In the genomic region with DNA sequence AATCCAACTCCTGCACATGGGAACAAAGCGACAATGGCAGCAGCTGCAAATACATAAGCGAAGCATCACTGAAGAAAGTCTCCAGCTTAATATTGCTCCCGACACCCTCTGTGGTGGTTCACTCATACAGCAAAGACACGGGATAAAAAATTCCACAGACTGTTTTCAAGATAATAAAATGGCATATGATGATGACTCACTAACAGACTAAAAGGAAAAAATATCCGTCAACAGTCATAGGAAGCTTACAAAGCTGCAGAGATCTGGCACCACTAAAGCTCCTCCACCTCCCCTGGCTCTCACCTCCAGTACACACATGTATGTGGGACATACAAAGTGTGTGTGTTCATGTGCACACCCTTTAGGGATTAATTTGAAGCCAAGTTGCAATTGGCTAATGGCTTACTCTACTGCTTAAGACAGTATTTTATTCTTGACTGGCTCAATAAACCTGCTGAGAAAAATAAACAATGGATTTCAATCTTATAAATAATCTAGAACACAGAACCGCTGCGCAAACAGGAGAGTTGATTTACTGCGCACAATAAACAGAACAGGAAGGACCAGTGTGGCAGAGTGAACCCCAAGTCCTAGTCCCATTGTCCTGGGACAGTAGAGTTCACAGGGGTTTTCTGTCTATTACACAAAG, we compare ENCODE assay signal across 9 cellular contexts.
A peak's percentile ranks its signal among the peaks of the same experiment; 100 is the strongest.
DNase-seq lines count a peak whose midpoint lies in the region; ATAC-seq and TF ChIP-seq lines count a peak whose summit lies in the region.
"Had no signal": no experiment of that assay in that cellular context is flagged by ENCODE, and none has a peak within 500 bp of the region (broad histone marks: within the 10 kb centered on the region; RNA-seq: fewer than 3 reads in every experiment).

No MANE protein-coding gene starts in this region.

- H3K9me3 ChIP-seq in GM23248 (ENCODE audit: low read depth) (no peaks in the 10 kb centered on the region), ascending aorta (no peaks in the 10 kb centered on the region), heart left ventricle (no peaks in the 10 kb centered on the region)

- DNase-seq in GM23248 (peak; percentile 94), ascending aorta (ENCODE audit: low spot score in 2 of 2) (peak in 1 of 2 donors; percentile 74), heart left ventricle (peak in 1 of 5 donors; percentile 50), NCI-H2107 (lab: John Stamatoyannopoulos, UW) (no peak)
- DNase-seq in activated CD4-positive, alpha-beta T cell treated with anti-CD3 and anti-CD28 coated beads, Interleukin-2, amount 10 ng/mL, durations not matched to agents 7 days and 5 days: no peak

- TF ChIP-seq POLR2A in heart left ventricle (IDR thresholded peaks at IDR 0.05): peak in 1 of 2 donors; percentile 15

- no peaks in the 10 kb centered on the region for H3K9me2 ChIP-seq in GM23248 (ENCODE audit: insufficient read depth)

- peak; percentile 18 to 66 (median 58) for ATAC-seq in heart left ventricle
- ATAC-seq in HG02610 (IDR thresholded peaks at IDR 0.05; ENCODE audit: unreplicated experiment): no peak
- ATAC-seq in HG03571 (IDR thresholded peaks at IDR 0.05; ENCODE audit: unreplicated experiment): no peak

- H3K9me3 Mint-ChIP-seq in activated CD4-positive, alpha-beta T cell treated with anti-CD3 and anti-CD28 coated beads, Interleukin-2, amount 10 ng/mL, durations not matched to agents 7 days and 5 days: no peaks in the 10 kb centered on the region

- CTCF ChIA-PET in activated CD4-positive, alpha-beta T cell treated with anti-CD3 and anti-CD28 coated beads, Interleukin-2, amount 10 ng/mL, durations not matched to agents 7 days and 5 days (lab: Charles Lee): interaction anchor here (0.5 to 0.6 kb wide), 2 partner anchors 71 to 153 kb away, joined by 3 to 4 read pairs; no protein-coding TSS in a partner anchor

- H3K4me3 ChIP-seq in GM23248 (peak overlapping the region; percentile 35), ascending aorta (peak overlapping the region; percentile 23 to 30), heart left ventricle (peak overlapping the region in 3 of 12 donors; percentile 2 to 10 (median 7)), skin epidermis (no peak overlapping the region)

- H4K20me1 ChIP-seq in GM23248 (ENCODE audit: insufficient read depth): no peaks in the 10 kb centered on the region

- no peaks in the 10 kb centered on the region for H3K27me3 Mint-ChIP-seq in activated CD4-positive, alpha-beta T cell treated with anti-CD3 and anti-CD28 coated beads, Interleukin-2, amount 10 ng/mL, durations not matched to agents 7 days and 5 days

- H3K36me3 ChIP-seq in GM23248 (ENCODE audit: low read depth) (no peaks in the 10 kb centered on the region; the same call in 1 of the 2 replicates), ascending aorta (peaks cover 9 to 23% of the 10 kb centered on the region in 2 donors), heart left ventricle (peaks cover 0 to 74% (median 28%) of the 10 kb centered on the region in 9 donors)

- H3F3A ChIP-seq in GM23248 (ENCODE audit: insufficient read depth): peaks cover 45% of the 10 kb centered on the region

- H3K4me2 ChIP-seq in GM23248 (ENCODE audit: unreplicated experiment): peak overlapping the region; percentile 70

- H3K36me3 Mint-ChIP-seq in activated CD4-positive, alpha-beta T cell treated with anti-CD3 and anti-CD28 coated beads, Interleukin-2, amount 10 ng/mL, durations not matched to agents 7 days and 5 days (ENCODE audit: low read depth): peaks cover 68% of the 10 kb centered on the region

- no peak overlapping the region for H2AFZ ChIP-seq in GM23248
- H2AFZ ChIP-seq: parathyroid adenoma had no signal

- H3K27me3 ChIP-seq in GM23248 (replicated peaks; ENCODE audit: insufficient read depth) (no peaks in the 10 kb centered on the region), ascending aorta (no peaks in the 10 kb centered on the region), heart left ventricle (no peaks in the 10 kb centered on the region)

- TF ChIP-seq CTCF in ascending aorta (IDR thresholded peaks at IDR 0.05) (no peak), heart left ventricle (IDR thresholded peaks at IDR 0.05) (peak in 1 of 12 donors; percentile 4)

- H3K4me1 ChIP-seq in GM23248 (ENCODE audit: insufficient read depth) (peaks cover 61% of the 10 kb centered on the region), ascending aorta (peaks cover 21 to 92% of the 10 kb centered on the region in 2 donors), heart left ventricle (peaks cover 19 to 98% (median 90%) of the 10 kb centered on the region in 12 donors)

- peak overlapping the region; percentile 71 for H3K9ac ChIP-seq in GM23248
- H3K9ac ChIP-seq: parathyroid adenoma had no signal

- peaks cover 95% of the 10 kb centered on the region for H3K79me2 ChIP-seq in GM23248 (ENCODE audit: insufficient read depth)

- POLR2A ChIA-PET in activated CD4-positive, alpha-beta T cell treated with anti-CD3 and anti-CD28 coated beads, Interleukin-2, amount 10 ng/mL, durations not matched to agents 7 days and 5 days (lab: Charles Lee): no interaction called here

- in situ Hi-C loops in GM23248 (cut with MboI): no loop called here

- H3K27ac Mint-ChIP-seq in activated CD4-positive, alpha-beta T cell treated with anti-CD3 and anti-CD28 coated beads, Interleukin-2, amount 10 ng/mL, durations not matched to agents 7 days and 5 days: no peak overlapping the region

- H3K4me1 Mint-ChIP-seq in activated CD4-positive, alpha-beta T cell treated with anti-CD3 and anti-CD28 coated beads, Interleukin-2, amount 10 ng/mL, durations not matched to agents 7 days and 5 days: peaks cover 59% of the 10 kb centered on the region

- intact Hi-C loops in ascending aorta (cut with DNase I): loop anchor here (1.0 to 2.0 kb wide), 2 partner anchors 10 to 16 kb away; no protein-coding TSS in a partner anchor
- intact Hi-C loops in heart left ventricle (cut with DNase I): loop anchor here in 2 of 10 donors (5.0 to 10.0 kb wide), 2 partner anchors 40 to 48 kb away; no protein-coding TSS in a partner anchor

- 30 to 40% methylated on average over 8 of the region's 8 CpGs for WGBS in GM23248 (ENCODE audit: low coverage in 1 of 2, low lambda C conversion rate in 2 of 2, missing lambda C conversion rate in 2 of 2), 2 experiments
- WGBS in heart left ventricle, 4 donors: 38 to 50% (median 42%) methylated on average over 8 of the region's 8 CpGs

- no peak overlapping the region for H3K4me3 Mint-ChIP-seq in activated CD4-positive, alpha-beta T cell treated with anti-CD3 and anti-CD28 coated beads, Interleukin-2, amount 10 ng/mL, durations not matched to agents 7 days and 5 days

- H3K27ac ChIP-seq in GM23248 (peak overlapping the region; percentile 88), ascending aorta (peak overlapping the region; percentile 38 to 77), heart left ventricle (peak overlapping the region; percentile 15 to 99 (median 72)), skin epidermis (peak overlapping the region in 17 of 21 experiments; percentile 4 to 83 (median 48))
- H3K27ac ChIP-seq: parathyroid adenoma had no signal

Comparison
In these comparisons a context has a peak if more than half of its experiments do, and no peak if none do; other contexts are left out.
1. H3K4me3 ChIP-seq: peak in GM23248 (single experiment) and ascending aorta (2 of 2); none in skin epidermis (0 of 7).
2. ATAC-seq: peak in heart left ventricle (4 of 4); none in HG02610 (single experiment) and HG03571 (single experiment).
3. Peak in every context shown above with its lines, with median percentiles within 50 percentile points of each other: H3K27ac ChIP-seq.